In genomic region chr10:132652936-132653590, GRCh38 we compare ENCODE assay signal across 13 cellular contexts.
A peak's percentile ranks its signal among the peaks of the same experiment; 100 is the strongest.
DNase-seq lines count a peak whose midpoint lies in the region; ATAC-seq and TF ChIP-seq lines count a peak whose summit lies in the region.
"Had no signal": no experiment of that assay in that cellular context is flagged by ENCODE, and none has a peak within 500 bp of the region (broad histone marks: within the 10 kb centered on the region; RNA-seq: fewer than 3 reads in every experiment).

No MANE protein-coding gene starts in this region.

- H3K9me3 Mint-ChIP-seq in activated T-cell treated with anti-CD3 and anti-CD28 coated beads, Interleukin-2, amount 50 U/mL, for 72 hours = no peaks in the 10 kb centered on the region
- H3K9me3 Mint-ChIP-seq: CD4-positive, alpha-beta T cell had no signal

- TF ChIP-seq CTCF in ovary (IDR thresholded peaks at IDR 0.05) (no peak), vagina (IDR thresholded peaks at IDR 0.05) (no peak)

- no peaks in the 10 kb centered on the region for H3K27me3 Mint-ChIP-seq in activated T-cell treated with anti-CD3 and anti-CD28 coated beads, Interleukin-2, amount 50 U/mL, for 72 hours (ENCODE audit: low read depth)
- H3K27me3 Mint-ChIP-seq: B cell; CD4-positive, alpha-beta T cell had no signal

- no peak for ATAC-seq in activated T-cell treated with anti-CD3 and anti-CD28 coated beads, Interleukin-2, amount 50 U/mL, for 72 hours (replicated peaks in 1 of 2)
- ATAC-seq: HCT116 had no signal

- WGBS in ovary, 3 donors = 91 to 93% (median 92%) methylated on average over 31 of the region's 31 CpGs

- H3K27ac ChIP-seq in ovary (no peak overlapping the region), substantia nigra (ENCODE audit: low read depth, low read length, poor library complexity, severe bottlenecking) (peak overlapping the region; percentile 30), vagina (no peak overlapping the region)

- H3K27ac Mint-ChIP-seq in activated T-cell treated with anti-CD3 and anti-CD28 coated beads, Interleukin-2, amount 50 U/mL, for 72 hours = no peak overlapping the region
- H3K27ac Mint-ChIP-seq: CD4-positive, alpha-beta T cell had no signal

- no peaks in the 10 kb centered on the region for H3K4me1 Mint-ChIP-seq in activated T-cell treated with anti-CD3 and anti-CD28 coated beads, Interleukin-2, amount 50 U/mL, for 72 hours (ENCODE audit: low read depth)

- no peak overlapping the region for H3K4me3 Mint-ChIP-seq in activated T-cell treated with anti-CD3 and anti-CD28 coated beads, Interleukin-2, amount 50 U/mL, for 72 hours
- H3K4me3 Mint-ChIP-seq: B cell; CD4-positive, alpha-beta T cell had no signal

- no peaks in the 10 kb centered on the region for H3K36me3 ChIP-seq in H7 (replicated peaks; ENCODE audit: control insufficient read depth, insufficient read depth, low read length)
- H3K36me3 ChIP-seq in ovary = no peaks in the 10 kb centered on the region
- peaks cover 0 to 16% of the 10 kb centered on the region in 2 donors for H3K36me3 ChIP-seq in vagina

- DNase-seq in H7 (peak; percentile 45), cerebellum (ENCODE audit: low spot score) (peak; percentile 72), ovary (peak in 3 of 5 donors; percentile 21 to 32 (median 26)), substantia nigra (lab: John Stamatoyannopoulos, UW) (peak in 2 of 49 donors; percentile 46 to 64), vagina (ENCODE audit: extremely low spot score in 2 of 2) (no peak)
- no peak for DNase-seq in activated T-cell treated with anti-CD3 and anti-CD28 coated beads, Interleukin-2, amount 50 U/mL, for 72 hours
- DNase-seq in activated CD4-positive, alpha-beta T cell treated with anti-CD3 and anti-CD28 coated beads for 1 hour = no peak
- DNase-seq: Calu3; CD4-positive, alpha-beta T cell; DMS79; IMR-90 had no signal

- intact Hi-C loops in ovary (cut with DNase I) = loop anchor here in 1 of 4 donors (10.0 kb wide), 1 partner anchor 472 kb away; no protein-coding TSS in a partner anchor
- intact Hi-C loops in vagina (cut with DNase I) = no loop called here

- H3K4me3 ChIP-seq in H7 (ENCODE audit: insufficient read depth, low read depth, low read length) (no peak overlapping the region), ovary (no peak overlapping the region), vagina (no peak overlapping the region)

- no peak for TF ChIP-seq POLR2A in ovary (IDR thresholded peaks at IDR 0.05)
- TF ChIP-seq POLR2A in vagina (IDR thresholded peaks at IDR 0.05) = no peak

- TF ChIP-seq EP300 in ovary (IDR thresholded peaks at IDR 0.05) = no peak

- H3K4me1 ChIP-seq in ovary (ENCODE audit: insufficient read depth) = peaks cover 7% of the 10 kb centered on the region
- peaks cover 6% of the 10 kb centered on the region for H3K4me1 ChIP-seq in vagina

- H3K9me3 ChIP-seq in ovary (no peaks in the 10 kb centered on the region), vagina (no peaks in the 10 kb centered on the region)

- H3K27me3 ChIP-seq in H7 (ENCODE audit: control insufficient read depth, insufficient read depth, low read length) = no peaks in the 10 kb centered on the region
- H3K27me3 ChIP-seq in ovary = no peaks in the 10 kb centered on the region
- H3K27me3 ChIP-seq in vagina = no peaks in the 10 kb centered on the region

- peaks cover 0 to 2% of the 10 kb centered on the region in 2 donors for H3K36me3 Mint-ChIP-seq in activated T-cell treated with anti-CD3 and anti-CD28 coated beads, Interleukin-2, amount 50 U/mL, for 72 hours (ENCODE audit: insufficient read depth in 2 of 2)

Comparison
In these comparisons a context has a peak if more than half of its experiments do, and no peak if none do; other contexts are left out.
1. DNase-seq: peak in H7 (single experiment), cerebellum (single experiment) and ovary (3 of 5); none in vagina (0 of 2), activated T-cell treated with anti-CD3 and anti-CD28 coated beads, Interleukin-2, amount 50 U/mL, for 72 hours (0 of 2) and activated CD4-positive, alpha-beta T cell treated with anti-CD3 and anti-CD28 coated beads for 1 hour (single experiment).